1 cellular context compared by ENCODE assay signal in genomic region chr1:205749826-205750682, GRCh38.
TF ChIP-seq lines count a peak whose summit lies in the region.

TSS of gene NUCKS1 (minus strand) at chr1:205750182. CDS start at chr1:205749973, 209 bp downstream.

TF ChIP-seq in K562, 482 proteins besides CTCF, POLR2A, EP300 and RAD21 (continued from another document and continues in another):
- TF ChIP-seq E2F4 (CRISPR knock-in tag; IDR thresholded peaks at IDR 0.05; ENCODE audit: low read depth), result peak; percentile 83; the same call in 1 of the 2 replicates
- TF ChIP-seq PHF21A (IDR thresholded peaks at IDR 0.05; ENCODE audit: borderline replicate concordance, low read depth), result peak; percentile 93
- TF ChIP-seq CSDE1 (IDR thresholded peaks at IDR 0.05), result peak in 1 of 2 experiments; percentile 66; a peak in 1 of 4 replicates
- TF ChIP-seq SP1 (CRISPR knock-in tag; IDR thresholded peaks at IDR 0.05), result peak; percentile 98
- TF ChIP-seq CBX8 (IDR thresholded peaks at IDR 0.05; ENCODE audit: borderline replicate concordance, extremely low read depth, low read depth, low read length, poor library complexity, severe bottlenecking), result no peak
- no peak for TF ChIP-seq CEBPG (CRISPR knock-in tag; IDR thresholded peaks at IDR 0.05)
- TF ChIP-seq CEBPG (tag; conservative IDR thresholded peaks at IDR 0.05 in 1 of 2, IDR thresholded peaks at IDR 0.05 in 1 of 2), result no peak
- TF ChIP-seq, protein P1, sequence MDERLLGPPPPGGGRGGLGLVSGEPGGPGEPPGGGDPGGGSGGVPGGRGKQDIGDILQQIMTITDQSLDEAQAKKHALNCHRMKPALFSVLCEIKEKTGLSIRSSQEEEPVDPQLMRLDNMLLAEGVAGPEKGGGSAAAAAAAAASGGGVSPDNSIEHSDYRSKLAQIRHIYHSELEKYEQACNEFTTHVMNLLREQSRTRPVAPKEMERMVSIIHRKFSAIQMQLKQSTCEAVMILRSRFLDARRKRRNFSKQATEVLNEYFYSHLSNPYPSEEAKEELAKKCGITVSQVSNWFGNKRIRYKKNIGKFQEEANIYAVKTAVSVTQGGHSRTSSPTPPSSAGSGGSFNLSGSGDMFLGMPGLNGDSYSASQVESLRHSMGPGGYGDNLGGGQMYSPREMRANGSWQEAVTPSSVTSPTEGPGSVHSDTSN (CRISPR knock-in tag; IDR thresholded peaks at IDR 0.05; ENCODE audit: low read depth), result no peak
- TF ChIP-seq, protein P1 (tag; conservative IDR thresholded peaks at IDR 0.05; ENCODE audit: low read depth), result no peak; the same call in 1 of the 2 replicates
- 0 out of 2 replicates have a peak, but pooled peaks have one; percentile 18 for TF ChIP-seq DEAF1 (CRISPR knock-in tag; IDR thresholded peaks at IDR 0.05)
- TF ChIP-seq GTF2B (IDR thresholded peaks at IDR 0.05; ENCODE audit: extremely low read depth, insufficient read length), result no peak
- TF ChIP-seq MTA1 (IDR thresholded peaks at IDR 0.05; ENCODE audit: borderline replicate concordance), result 0 out of 2 replicates have a peak, but pooled peaks have one; percentile 18
- TF ChIP-seq, protein P2, sequence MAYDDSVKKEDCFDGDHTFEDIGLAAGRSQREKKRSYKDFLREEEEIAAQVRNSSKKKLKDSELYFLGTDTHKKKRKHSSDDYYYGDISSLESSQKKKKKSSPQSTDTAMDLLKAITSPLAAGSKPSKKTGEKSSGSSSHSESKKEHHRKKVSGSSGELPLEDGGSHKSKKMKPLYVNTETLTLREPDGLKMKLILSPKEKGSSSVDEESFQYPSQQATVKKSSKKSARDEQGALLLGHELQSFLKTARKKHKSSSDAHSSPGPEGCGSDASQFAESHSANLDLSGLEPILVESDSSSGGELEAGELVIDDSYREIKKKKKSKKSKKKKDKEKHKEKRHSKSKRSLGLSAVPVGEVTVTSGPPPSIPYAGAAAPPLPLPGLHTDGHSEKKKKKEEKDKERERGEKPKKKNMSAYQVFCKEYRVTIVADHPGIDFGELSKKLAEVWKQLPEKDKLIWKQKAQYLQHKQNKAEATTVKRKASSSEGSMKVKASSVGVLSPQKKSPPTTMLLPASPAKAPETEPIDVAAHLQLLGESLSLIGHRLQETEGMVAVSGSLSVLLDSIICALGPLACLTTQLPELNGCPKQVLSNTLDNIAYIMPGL (CRISPR knock-in tag; IDR thresholded peaks at IDR 0.05), result 0 out of 2 replicates have a peak, but pooled peaks have one; percentile 13
- TF ChIP-seq KDM5B (IDR thresholded peaks at IDR 0.05; ENCODE audit: insufficient replicate concordance, low read depth, low read length), result peak; percentile 48
- TF ChIP-seq ESRRA (IDR thresholded peaks at IDR 0.05; ENCODE audit: borderline replicate concordance, low read depth), result peak; percentile 94; the same call in 1 of the 2 replicates
- TF ChIP-seq PCBP1 (IDR thresholded peaks at IDR 0.05; ENCODE audit: low read depth, low read length, poor library complexity, severe bottlenecking), result no peak
- no peak for TF ChIP-seq FUS (optimal IDR thresholded peaks at IDR 0.05; ENCODE audit: low read depth, low read length)
- TF ChIP-seq NFATC3 (IDR thresholded peaks at IDR 0.05), result 0 out of 2 replicates have a peak, but pooled peaks have one; percentile 37
- 0 out of 2 replicates have a peak, but pooled peaks have one; percentile 26 for TF ChIP-seq NR1H2 (CRISPR knock-in tag; IDR thresholded peaks at IDR 0.05)
- TF ChIP-seq MCM5 (IDR thresholded peaks at IDR 0.05; ENCODE audit: low read depth), result no peak
- TF ChIP-seq FOXP1 (CRISPR knock-in tag; IDR thresholded peaks at IDR 0.05), result no peak
- TF ChIP-seq, protein P3, sequence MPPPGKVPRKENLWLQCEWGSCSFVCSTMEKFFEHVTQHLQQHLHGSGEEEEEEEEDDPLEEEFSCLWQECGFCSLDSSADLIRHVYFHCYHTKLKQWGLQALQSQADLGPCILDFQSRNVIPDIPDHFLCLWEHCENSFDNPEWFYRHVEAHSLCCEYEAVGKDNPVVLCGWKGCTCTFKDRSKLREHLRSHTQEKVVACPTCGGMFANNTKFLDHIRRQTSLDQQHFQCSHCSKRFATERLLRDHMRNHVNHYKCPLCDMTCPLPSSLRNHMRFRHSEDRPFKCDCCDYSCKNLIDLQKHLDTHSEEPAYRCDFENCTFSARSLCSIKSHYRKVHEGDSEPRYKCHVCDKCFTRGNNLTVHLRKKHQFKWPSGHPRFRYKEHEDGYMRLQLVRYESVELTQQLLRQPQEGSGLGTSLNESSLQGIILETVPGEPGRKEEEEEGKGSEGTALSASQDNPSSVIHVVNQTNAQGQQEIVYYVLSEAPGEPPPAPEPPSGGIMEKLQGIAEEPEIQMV (tag; conservative IDR thresholded peaks at IDR 0.05; ENCODE audit: low read depth), result no peak
- TF ChIP-seq RCOR1 (IDR thresholded peaks at IDR 0.05; ENCODE audit: borderline replicate concordance in 1 of 2, low read depth in 2 of 2, low read length in 2 of 2), result peak in 1 of 2 experiments; percentile 3; a peak in 1 of 4 replicates
- TF ChIP-seq EGR1 (conservative IDR thresholded peaks at IDR 0.05), result peak; percentile 92
- TF ChIP-seq MGA (IDR thresholded peaks at IDR 0.05), result peak; percentile 93
- no peak for TF ChIP-seq ETV1 (tag; conservative IDR thresholded peaks at IDR 0.05; ENCODE audit: low read depth)
- TF ChIP-seq, protein P4, sequence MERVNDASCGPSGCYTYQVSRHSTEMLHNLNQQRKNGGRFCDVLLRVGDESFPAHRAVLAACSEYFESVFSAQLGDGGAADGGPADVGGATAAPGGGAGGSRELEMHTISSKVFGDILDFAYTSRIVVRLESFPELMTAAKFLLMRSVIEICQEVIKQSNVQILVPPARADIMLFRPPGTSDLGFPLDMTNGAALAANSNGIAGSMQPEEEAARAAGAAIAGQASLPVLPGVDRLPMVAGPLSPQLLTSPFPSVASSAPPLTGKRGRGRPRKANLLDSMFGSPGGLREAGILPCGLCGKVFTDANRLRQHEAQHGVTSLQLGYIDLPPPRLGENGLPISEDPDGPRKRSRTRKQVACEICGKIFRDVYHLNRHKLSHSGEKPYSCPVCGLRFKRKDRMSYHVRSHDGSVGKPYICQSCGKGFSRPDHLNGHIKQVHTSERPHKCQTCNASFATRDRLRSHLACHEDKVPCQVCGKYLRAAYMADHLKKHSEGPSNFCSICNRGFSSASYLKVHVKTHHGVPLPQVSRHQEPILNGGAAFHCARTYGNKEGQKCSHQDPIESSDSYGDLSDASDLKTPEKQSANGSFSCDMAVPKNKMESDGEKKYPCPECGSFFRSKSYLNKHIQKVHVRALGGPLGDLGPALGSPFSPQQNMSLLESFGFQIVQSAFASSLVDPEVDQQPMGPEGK (CRISPR knock-in tag; IDR thresholded peaks at IDR 0.05; ENCODE audit: borderline replicate concordance), result no peak
